10 cellular contexts compared by ENCODE assay signal in genomic region chr7:112573302-112574039, GRCh38.
DNase-seq lines count a peak whose midpoint lies in the region; ATAC-seq and TF ChIP-seq lines count a peak whose summit lies in the region.
"Had no signal": no experiment of that assay in that cellular context is flagged by ENCODE, and none has a peak within 500 bp of the region (broad histone marks: within the 10 kb centered on the region; RNA-seq: fewer than 3 reads in every experiment).

No MANE protein-coding gene starts in this region.

- H3K4me2 ChIP-seq in OCI-LY7 (ENCODE audit: low read length): peak overlapping the region; percentile 53

- no TSS peak for BruUV-seq in OCI-LY7 (replicated peaks; lab: Mats Ljungman, UMichigan)

- no peak for TF ChIP-seq POLR2A in prostate gland (IDR thresholded peaks at IDR 0.05)

- ATAC-seq in HG03432 (IDR thresholded peaks at IDR 0.05; ENCODE audit: unreplicated experiment): no peak
- ATAC-seq: naive thymus-derived CD4-positive, alpha-beta T cell had no signal

- H3K27ac ChIP-seq in OCI-LY7 (ENCODE audit: low read depth, low read length, poor library complexity, severe bottlenecking): peak overlapping the region; percentile 22
- H3K27ac ChIP-seq in prostate gland: peak overlapping the region; percentile 25 to 49

- H3K27me3 ChIP-seq in prostate gland (replicated peaks; ENCODE audit: insufficient read depth): no peaks in the 10 kb centered on the region

- no peaks in the 10 kb centered on the region for H3K79me2 ChIP-seq in OCI-LY7 (ENCODE audit: insufficient read depth, low read depth, low read length)

- H3K9me2 ChIP-seq in OCI-LY7 (ENCODE audit: insufficient read depth, low read length): no peaks in the 10 kb centered on the region

- TF ChIP-seq CTCF in OCI-LY7 (conservative IDR thresholded peaks at IDR 0.05; ENCODE audit: low read length) (no peak), fibroblast of villous mesenchyme (IDR thresholded peaks at IDR 0.05; ENCODE audit: insufficient read depth, low read depth, low read length) (no peak), prostate gland (IDR thresholded peaks at IDR 0.05) (no peak)

- H3K36me3 ChIP-seq in OCI-LY7 (ENCODE audit: insufficient read depth, low read length) (no peaks in the 10 kb centered on the region), prostate gland (no peaks in the 10 kb centered on the region)

- H3K4me1 ChIP-seq in OCI-LY7 (ENCODE audit: insufficient read depth, low read length, poor library complexity, severe bottlenecking): peaks cover 22% of the 10 kb centered on the region
- no peaks in the 10 kb centered on the region for H3K4me1 ChIP-seq in prostate gland (replicated peaks)

- WGBS in prostate gland: 37% methylated on average over 6 of the region's 6 CpGs

- H3K9me3 ChIP-seq in OCI-LY7 (ENCODE audit: low read length): no peaks in the 10 kb centered on the region
- H3K9me3 ChIP-seq in prostate gland: no peaks in the 10 kb centered on the region

- POLR2A ChIA-PET in OCI-LY7 (lab: Charles Lee): interaction anchor here (0.9 to 3.9 kb wide), 7 partner anchors 10 to 61 kb away, joined by 3 to 17 read pairs (median 3); no protein-coding TSS in a partner anchor

- peak; percentile 60 for DNase-seq in ELF-1 (ENCODE audit: low read depth, low spot score)
- DNase-seq in OCI-LY7 (ENCODE audit: low spot score): peak; percentile 14
- DNase-seq in fibroblast of villous mesenchyme (ENCODE audit: low read depth): peak; percentile 27
- no peak for DNase-seq in prostate gland (ENCODE audit: low spot score)
- DNase-seq in ecto neural progenitor cell (ENCODE audit: low spot score): no peak
- no peak for DNase-seq in activated naive CD4-positive, alpha-beta T cell (lab: John Stamatoyannopoulos, UW)
- DNase-seq: activated CD4-positive, CD25-positive, alpha-beta regulatory T cell treated with anti-CD3 and anti-CD28 coated beads, Interleukin-2, amount 50 U/mL, for 72 hours; activated naive CD4-positive, alpha-beta T cell treated with Interleukin-2 at 50 U/mL for 16 hours had no signal

- H4K20me1 ChIP-seq in OCI-LY7 (ENCODE audit: insufficient read depth, low read length): no peaks in the 10 kb centered on the region

- intact Hi-C loops in OCI-LY7 (cut with micrococcal nuclease; ENCODE audit: unreplicated experiment): no loop called here
- intact Hi-C loops in prostate gland (cut with DNase I): no loop called here

- peak overlapping the region; percentile 91 for H2AFZ ChIP-seq in OCI-LY7 (ENCODE audit: low read length)

- CTCF ChIA-PET in OCI-LY7 (lab: Charles Lee; ENCODE audit: unreplicated experiment): interaction anchor here (1.4 kb wide), 1 partner anchor 11 kb away, joined by 4 read pairs; no protein-coding TSS in a partner anchor

- H3K4me3 ChIP-seq in OCI-LY7 (ENCODE audit: low read depth, low read length, poor library complexity, severe bottlenecking) (peak overlapping the region; percentile 27), fibroblast of villous mesenchyme (ENCODE audit: low read depth, low read length) (no peak overlapping the region), prostate gland (no peak overlapping the region)

Comparison
In these comparisons a context has a peak if more than half of its experiments do, and no peak if none do; other contexts are left out.
1. DNase-seq: peak in ELF-1 (single experiment), OCI-LY7 (single experiment) and fibroblast of villous mesenchyme (single experiment); none in prostate gland (single experiment), ecto neural progenitor cell (single experiment) and activated naive CD4-positive, alpha-beta T cell (0 of 4).